In genomic region chr20:62710886-62711702, GRCh38 we compare ENCODE assay signal across 1 cellular context.
TF ChIP-seq lines count a peak whose summit lies in the region.

No MANE protein-coding gene starts in this region.

TF ChIP-seq in K562, 482 proteins besides CTCF, POLR2A, EP300 and RAD21 (continued from another document):
- TF ChIP-seq PRDM10 (IDR thresholded peaks at IDR 0.05; ENCODE audit: partially characterized antibody) = peak; percentile 47
- TF ChIP-seq ZFP1 (CRISPR knock-in tag; IDR thresholded peaks at IDR 0.05) = no peak
- TF ChIP-seq BDP1 (IDR thresholded peaks at IDR 0.05; ENCODE audit: insufficient read depth, insufficient read length) = no peak
- 0 out of 2 replicates have a peak, but pooled peaks have one; percentile 20 for TF ChIP-seq CBFA2T3 (IDR thresholded peaks at IDR 0.05)
- no peak for TF ChIP-seq ZNF408 (CRISPR knock-in tag; IDR thresholded peaks at IDR 0.05; ENCODE audit: low read depth)
- no peak for TF ChIP-seq ARNT (IDR thresholded peaks at IDR 0.05)
- peak; percentile 49; the same call in 1 of the 2 replicates for TF ChIP-seq ZBTB7A (IDR thresholded peaks at IDR 0.05; ENCODE audit: borderline replicate concordance, control insufficient read depth, low read depth, low read length)
- no peak for TF ChIP-seq E2F3 (CRISPR knock-in tag; IDR thresholded peaks at IDR 0.05)
- TF ChIP-seq MYNN (IDR thresholded peaks at IDR 0.05) = peak; percentile 23; the same call in 1 of the 2 replicates
- no peak for TF ChIP-seq MYNN (CRISPR knock-in tag; IDR thresholded peaks at IDR 0.05)
- TF ChIP-seq SMARCE1 (IDR thresholded peaks at IDR 0.05) = peak; percentile 26; the same call in 1 of the 2 replicates
- TF ChIP-seq ZNF263 (CRISPR knock-in tag; IDR thresholded peaks at IDR 0.05; ENCODE audit: borderline replicate concordance) = 0 out of 2 replicates have a peak, but pooled peaks have one; percentile 37
- TF ChIP-seq TEAD4 (IDR thresholded peaks at IDR 0.05; ENCODE audit: low read length) = no peak
- no peak for TF ChIP-seq TEAD4 (CRISPR knock-in tag; IDR thresholded peaks at IDR 0.05; ENCODE audit: borderline replicate concordance)
- peak; percentile 65 for TF ChIP-seq PKNOX1 (IDR thresholded peaks at IDR 0.05)
- no peak for TF ChIP-seq NCOA4 (IDR thresholded peaks at IDR 0.05; ENCODE audit: partially characterized antibody)
- TF ChIP-seq FOXM1 (IDR thresholded peaks at IDR 0.05; ENCODE audit: low read depth) = no peak
- TF ChIP-seq FOXM1 (CRISPR knock-in tag; IDR thresholded peaks at IDR 0.05; ENCODE audit: low read depth) = no peak
- TF ChIP-seq VEZF1 (CRISPR knock-in tag; IDR thresholded peaks at IDR 0.05) = peak; percentile 47
